Comparison of ENCODE assay signal across 9 cellular contexts in the genomic region with DNA sequence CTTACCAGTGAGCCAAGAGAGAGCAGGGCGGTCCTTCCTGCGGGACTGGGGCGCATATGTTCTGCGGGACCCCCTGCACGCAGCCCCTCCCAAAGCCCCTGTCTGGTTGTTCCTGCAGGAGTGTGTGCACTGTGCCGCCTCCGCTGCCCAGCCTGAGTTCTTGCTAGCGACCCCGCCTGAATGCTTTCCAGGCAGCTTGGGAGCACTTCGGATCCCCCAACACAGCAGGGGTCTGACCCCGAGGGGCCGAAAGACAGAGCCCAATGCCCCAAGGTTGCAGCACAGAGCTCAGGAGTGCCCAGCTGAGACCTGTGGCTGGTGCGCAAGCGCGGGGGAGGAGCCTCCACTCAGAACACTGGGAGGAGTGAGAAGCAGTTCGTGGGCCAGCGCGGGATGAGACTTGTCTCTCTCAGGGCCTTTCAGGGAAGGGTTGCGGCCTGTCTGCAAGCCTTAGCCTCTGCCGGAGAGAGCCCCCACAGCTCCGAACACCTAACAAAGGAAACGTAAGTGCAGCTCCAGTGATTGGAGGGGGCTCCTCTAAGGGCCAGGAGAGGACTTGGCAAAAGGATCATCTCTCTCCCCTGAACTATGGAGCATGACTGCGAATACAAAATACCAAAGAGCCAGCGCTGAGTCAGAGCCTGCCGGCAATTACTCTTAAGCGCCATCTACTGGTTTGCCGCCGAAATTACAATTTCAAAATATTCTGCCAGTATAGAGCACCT. TPM values are rescaled to one million over a fixed set of nuclear protein-coding genes. Genes with fewer than 3 reads are reported as not detected.
A peak's percentile ranks its signal among the peaks of the same experiment; 100 is the strongest.
DNase-seq lines count a peak whose midpoint lies in the region; ATAC-seq, FAIRE-seq and TF ChIP-seq lines count a peak whose summit lies in the region.
"Had no signal": no experiment of that assay in that cellular context is flagged by ENCODE, and none has a peak within 500 bp of the region (broad histone marks: within the 10 kb centered on the region; RNA-seq: fewer than 3 reads in every experiment).

No MANE protein-coding gene starts in this region.

- in situ Hi-C loops in GM18951 (cut with MboI; ENCODE audit: low sequenced_read_pairs, unreplicated experiment) = loop anchor here (25.0 kb wide), 1 partner anchor 183 kb away; no protein-coding TSS in a partner anchor

- peak; percentile 97 for ATAC-seq in HG03196 (IDR thresholded peaks at IDR 0.05; ENCODE audit: unreplicated experiment)

- peak overlapping the region; percentile 81 to 98 for H3K27ac ChIP-seq in kidney (ENCODE audit: low read depth in 2 of 2, low read length in 2 of 2)

- H3K9me3 ChIP-seq in kidney (ENCODE audit: control insufficient read depth in 1 of 2, low read length in 2 of 2) = no peaks in the 10 kb centered on the region

- peaks cover 7 to 8% of the 10 kb centered on the region in 2 donors for H3K4me1 ChIP-seq in kidney (ENCODE audit: control insufficient read depth in 1 of 2, insufficient read depth in 1 of 2, low read depth in 1 of 2, low read length in 2 of 2)

- FAIRE-seq in kidney (lab: Jason Lieb, UNC) = peak; percentile 29
- FAIRE-seq: endometrium had no signal

- intact Hi-C loops in kidney (cut with DNase I) = no loop called here

- H3K4me3 ChIP-seq in AG10803 (ENCODE audit: low read length) = peak overlapping the region; percentile 81
- peak overlapping the region; percentile 79 to 82 for H3K4me3 ChIP-seq in kidney (ENCODE audit: low read length in 2 of 2)

- DNase-seq in AG10803 (ENCODE audit: low read depth) (peak; percentile 87), NCI-H226 (peak; percentile 80), cerebellar nuclear complex (lab: John Stamatoyannopoulos, UW) (peak; percentile 44 to 92), kidney (peak; percentile 97)
- peak; percentile 78 for DNase-seq in activated CD4-positive, CD25-positive, alpha-beta regulatory T cell treated with anti-CD3 and anti-CD28 coated beads, Interleukin-2, amount 50 U/mL, for 16 hours (ENCODE audit: low read depth, low spot score)
- peak; percentile 92 for DNase-seq in stimulated activated CD4-positive, alpha-beta T cell treated with anti-CD3 and anti-CD28 coated beads, Interleukin-15, amount 100 ng/mL, for 24 hours

- peak; percentile 84 for TF ChIP-seq POLR2A in GM18951 (IDR thresholded peaks at IDR 0.05; ENCODE audit: extremely low read depth, insufficient read depth, insufficient read length)

- peak; percentile 91 for TF ChIP-seq CTCF in AG10803 (conservative IDR thresholded peaks at IDR 0.05; ENCODE audit: low read length)
- peak; percentile 80 for TF ChIP-seq CTCF in kidney (IDR thresholded peaks at IDR 0.05; ENCODE audit: borderline replicate concordance, extremely low read depth, insufficient read depth)

- peak overlapping the region; percentile 50 to 81 for H3K9ac ChIP-seq in kidney (ENCODE audit: low read length in 2 of 2)

- no peaks in the 10 kb centered on the region for H3K36me3 ChIP-seq in kidney (ENCODE audit: control insufficient read depth in 1 of 2, insufficient read depth in 2 of 2, low read length in 2 of 2)

RNA-seq across cellular contexts. Expression of gene GTF2A1, which starts 50.5 kb away (rescaled TPM):
- total RNA-seq in kidney = 27.0 TPM
- 4.7 TPM for polyA plus RNA-seq in kidney (ENCODE audit: insufficient read depth, low read depth, low replicate concordance)

Comparison
In these comparisons a context has a peak if more than half of its experiments do, and no peak if none do; other contexts are left out.
1. Peak in every context shown above with its lines: DNase-seq, ATAC-seq, H3K4me3 ChIP-seq and H3K27ac ChIP-seq.